Comparison of ENCODE assay signal across 20 cellular contexts in genomic region chr3:20747736-20748135, GRCh38.
"Had no signal": no experiment of that assay in that cellular context is flagged by ENCODE, and none has a peak within 500 bp of the region (broad histone marks: within the 10 kb centered on the region; RNA-seq: fewer than 3 reads in every experiment).

No MANE protein-coding gene starts in this region.

- H3K27me3 Mint-ChIP-seq: activated naive CD4-positive, alpha-beta T cell treated with anti-CD3 and anti-CD28 coated beads, Interleukin-2, amount 10 ng/mL, durations not matched to agents 7 days and 5 days; naive thymus-derived CD8-positive, alpha-beta T cell; progenitor cell of endocrine pancreas had no signal

- H3K4me1 ChIP-seq: colonic mucosa, transverse colon had no signal

- H3K4me3 ChIP-seq: colonic mucosa, mucosa of descending colon, transverse colon had no signal

- ATAC-seq: left colon; mucosa of descending colon; naive thymus-derived CD8-positive, alpha-beta T cell; sciatic nerve had no signal

- DNase-seq: activated CD4-positive, alpha-beta T cell treated with anti-CD3 and anti-CD28 coated beads, Interleukin-2, amount 50 U/mL, for 1 hour; activated CD4-positive, CD25-positive, alpha-beta regulatory T cell; activated naive CD4-positive, alpha-beta T cell treated with anti-CD3 and anti-CD28 coated beads, Interleukin-2, amount 10 ng/mL, durations not matched to agents 7 days and 5 days; amygdala; colonic mucosa; effector CD8-positive, alpha-beta T cell; glutamatergic neuron; immature natural killer cell; left colon; mucosa of descending colon; naive thymus-derived CD8-positive, alpha-beta T cell; occipital lobe; stimulated activated CD4-positive, alpha-beta T cell treated with anti-CD3 and anti-CD28 coated beads, Interleukin-12 subunit alpha, Interleukin-12 subunit beta, amount 100 ng/mL, for 4 hours; stimulated activated naive CD4-positive, alpha-beta T cell; substantia nigra; T-helper 2 cell; transverse colon had no signal

- H3K4me3 Mint-ChIP-seq: activated naive CD4-positive, alpha-beta T cell treated with anti-CD3 and anti-CD28 coated beads, Interleukin-2, amount 10 ng/mL, durations not matched to agents 7 days and 5 days; immature natural killer cell; naive thymus-derived CD8-positive, alpha-beta T cell had no signal

- H3K36me3 Mint-ChIP-seq: activated naive CD4-positive, alpha-beta T cell treated with anti-CD3 and anti-CD28 coated beads, Interleukin-2, amount 10 ng/mL, durations not matched to agents 7 days and 5 days; naive thymus-derived CD8-positive, alpha-beta T cell had no signal

- H3K27ac Mint-ChIP-seq: activated naive CD4-positive, alpha-beta T cell treated with anti-CD3 and anti-CD28 coated beads, Interleukin-2, amount 10 ng/mL, durations not matched to agents 7 days and 5 days; activated T-helper 2 cell treated with anti-CD3 and anti-CD28 coated beads, Interferon-gamma antibody, Interleukin-2, Interleukin-4, amounts not matched to agents 10 μg/mL and 5 μg/mL and 100 μg/mL, durations not matched to agents 14 hours and 24 hours and 36 hours; immature natural killer cell; naive thymus-derived CD8-positive, alpha-beta T cell; progenitor cell of endocrine pancreas had no signal

- H3K4me1 Mint-ChIP-seq: activated naive CD4-positive, alpha-beta T cell treated with anti-CD3 and anti-CD28 coated beads, Interleukin-2, amount 10 ng/mL, durations not matched to agents 7 days and 5 days; immature natural killer cell; naive thymus-derived CD8-positive, alpha-beta T cell had no signal

- H3K27ac ChIP-seq: colonic mucosa, transverse colon had no signal

- H3K27me3 ChIP-seq: colonic mucosa, transverse colon had no signal
